Comparison of ENCODE assay signal across 1 cellular context in genomic region chr3:193851941-193852674, GRCh38.
TF ChIP-seq lines count a peak whose summit lies in the region.

No MANE protein-coding gene starts in this region.

TF ChIP-seq in SK-N-SH treated with all-trans-retinoic acid at 6 μM for 48 hours, 23 proteins besides CTCF, POLR2A, EP300 and RAD21 (continued from another document):
- TF ChIP-seq CSRNP3 (CRISPR knock-in tag; IDR thresholded peaks at IDR 0.05) = no peak
